In genomic region chr11:67268684-67269268, GRCh38 we compare ENCODE assay signal across 9 cellular contexts. TPM values are rescaled to one million over a fixed set of nuclear protein-coding genes. Genes with fewer than 3 reads are reported as not detected.
DNase-seq lines count a peak whose midpoint lies in the region; ATAC-seq, FAIRE-seq and TF ChIP-seq lines count a peak whose summit lies in the region.
"Had no signal": no experiment of that assay in that cellular context is flagged by ENCODE, and none has a peak within 500 bp of the region (broad histone marks: within the 10 kb centered on the region; RNA-seq: fewer than 3 reads in every experiment).

No MANE protein-coding gene starts in this region.

- no peak overlapping the region for H3K4ac ChIP-seq in H1 (replicated peaks; ENCODE audit: insufficient read length, low read depth, low read length)

- peak overlapping the region; percentile 80 for H3K27ac ChIP-seq in CD4-positive, CD25-positive, alpha-beta regulatory T cell (ENCODE audit: insufficient read depth, low read length, poor library complexity, severe bottlenecking)
- H3K27ac ChIP-seq in PC-3 (ENCODE audit: low read length) (no peak overlapping the region), H1 (ENCODE audit: low read depth, low read length) (no peak overlapping the region), osteoblast (ENCODE audit: low read depth, low read length) (no peak overlapping the region)
- H3K27ac ChIP-seq: brain microvascular endothelial cell had no signal

- no peaks in the 10 kb centered on the region for H3K27me3 ChIP-seq in CD4-positive, CD25-positive, alpha-beta regulatory T cell (ENCODE audit: control insufficient read depth, insufficient read depth, low read length)
- no peaks in the 10 kb centered on the region for H3K27me3 ChIP-seq in PC-3 (ENCODE audit: low read length)
- H3K27me3 ChIP-seq in H1 (replicated peaks in 1 of 4; ENCODE audit: control insufficient read depth in 3 of 4, extremely low read depth in 1 of 4, insufficient read depth in 3 of 4, low read length in 3 of 4), result peaks cover 0 to 3% (median 0%) of the 10 kb centered on the region in 4 experiments; a peak in 3 of 7 replicates
- no peaks in the 10 kb centered on the region for H3K27me3 ChIP-seq in osteoblast (ENCODE audit: insufficient read depth, low read length)
- H3K27me3 ChIP-seq: brain microvascular endothelial cell had no signal

- FAIRE-seq in H1 (lab: Jason Lieb, UNC), result no peak

- H2BK20ac ChIP-seq in H1 (ENCODE audit: low read length), result no peak overlapping the region

- no peaks in the 10 kb centered on the region for H3K9me2 ChIP-seq in PC-3 (replicated peaks; ENCODE audit: low read length)

- peaks cover 24% of the 10 kb centered on the region for H3K36me3 Mint-ChIP-seq in CD4-positive, CD25-positive, alpha-beta regulatory T cell

- POLR2A ChIA-PET in PC-3 (lab: Charles Lee; ENCODE audit: unreplicated experiment), result no interaction called here
- POLR2A ChIA-PET in H1 (lab: Charles Lee; ENCODE audit: partially characterized antibody), result interaction anchor here (1.0 to 4.2 kb wide), 6 partner anchors 20 to 83 kb away, joined by 3 to 20 read pairs (median 4); partner anchors contain the start of genes ANKRD13D and SSH3

- no peak overlapping the region for H4K8ac ChIP-seq in H1 (ENCODE audit: extremely low read depth, insufficient read depth, low read length)

- peak overlapping the region; percentile 95; the same call in 1 of the 2 replicates for H3K4me2 ChIP-seq in PC-3 (ENCODE audit: low read length)
- H3K4me2 ChIP-seq in H1 (ENCODE audit: insufficient read depth in 1 of 2, low read depth in 2 of 2, low read length in 2 of 2), result no peak overlapping the region; a peak in 1 of 4 replicates
- no peak overlapping the region for H3K4me2 ChIP-seq in osteoblast (ENCODE audit: insufficient read depth, low read length)

- TF ChIP-seq POLR2A in H1 (IDR thresholded peaks at IDR 0.05; ENCODE audit: control extremely low read depth in 1 of 2, low read depth in 2 of 2, low read length in 2 of 2) (no peak), erythroblast (IDR thresholded peaks at IDR 0.05; ENCODE audit: low read length) (no peak)

- no peak overlapping the region for H2BK120ac ChIP-seq in H1 (replicated peaks; ENCODE audit: low read depth, low read length)

- ATAC-seq in CD4-positive, CD25-positive, alpha-beta regulatory T cell (ENCODE audit: low read depth in 2 of 2), result no peak
- ATAC-seq in PC-3, result no peak

- H3K27ac Mint-ChIP-seq in CD4-positive, CD25-positive, alpha-beta regulatory T cell, result peak overlapping the region; percentile 95 to 99 (median 96)

- no peak for TF ChIP-seq CTCF in PC-3 (conservative IDR thresholded peaks at IDR 0.05; ENCODE audit: low read depth, low read length)
- TF ChIP-seq CTCF in H1 (IDR thresholded peaks at IDR 0.05; ENCODE audit: control extremely low read depth in 1 of 3, insufficient read depth in 1 of 3, low read depth in 1 of 3, low read length in 3 of 3), result no peak
- TF ChIP-seq CTCF in osteoblast (IDR thresholded peaks at IDR 0.05; ENCODE audit: extremely low read depth, low read depth, low read length), result no peak

- no peak for TF ChIP-seq EP300 in H1 (IDR thresholded peaks at IDR 0.05; ENCODE audit: borderline replicate concordance in 1 of 2, low read depth in 2 of 2, low read length in 2 of 2)

- peaks cover 5% of the 10 kb centered on the region for H3K27me3 Mint-ChIP-seq in CD4-positive, CD25-positive, alpha-beta regulatory T cell

- H2BK5ac ChIP-seq in H1 (ENCODE audit: low read depth, low read length), result 0 out of 2 replicates have a peak overlapping the region, but pooled peaks have one; percentile 26

- H3K4me3 ChIP-seq in CD4-positive, CD25-positive, alpha-beta regulatory T cell (ENCODE audit: low read depth, low read length), result peak overlapping the region; percentile 91
- no peak overlapping the region for H3K4me3 ChIP-seq in PC-3 (ENCODE audit: low read length)
- H3K4me3 ChIP-seq in H1 (ENCODE audit: extremely low read depth in 1 of 4, insufficient read depth in 2 of 4, low read depth in 3 of 4, low read length in 4 of 4), result no peak overlapping the region
- H3K4me3 ChIP-seq in osteoblast (ENCODE audit: insufficient read depth, low read length), result no peak overlapping the region

- peaks cover 47% of the 10 kb centered on the region for H4K20me1 ChIP-seq in PC-3 (ENCODE audit: low read length)
- H4K20me1 ChIP-seq in H1 (replicated peaks in 1 of 2; ENCODE audit: control insufficient read depth in 1 of 2, insufficient read depth in 2 of 2, low read length in 2 of 2), result peaks cover 15 to 33% of the 10 kb centered on the region in 2 experiments
- H4K20me1 ChIP-seq in osteoblast (ENCODE audit: insufficient read depth, low read length), result peaks cover 53% of the 10 kb centered on the region

- no peak overlapping the region for H4K91ac ChIP-seq in H1 (replicated peaks; ENCODE audit: insufficient read length, low read length)

- BruUV-seq in PC-3 (replicated peaks; lab: Mats Ljungman, UMichigan), result no TSS peak

- H4K5ac ChIP-seq in H1 (ENCODE audit: insufficient read length, low read depth, low read length), result no peak overlapping the region

- H3K9ac ChIP-seq in PC-3 (ENCODE audit: low read length) (no peak overlapping the region), H1 (replicated peaks in 1 of 4; ENCODE audit: extremely low read depth in 1 of 4, low read depth in 3 of 4, low read length in 3 of 4) (no peak overlapping the region; a peak in 1 of 7 replicates)

- H3K36me3 ChIP-seq in CD4-positive, CD25-positive, alpha-beta regulatory T cell (ENCODE audit: control insufficient read depth, insufficient read depth, low read length), result peaks cover 9% of the 10 kb centered on the region
- H3K36me3 ChIP-seq in PC-3 (ENCODE audit: low read depth, low read length) (peaks cover 12% of the 10 kb centered on the region; the same call in 1 of the 2 replicates), H1 (ENCODE audit: control insufficient read depth in 2 of 4, insufficient read depth in 4 of 4, low read length in 3 of 4) (peaks cover 0 to 3% (median 0%) of the 10 kb centered on the region in 4 experiments; a peak in 2 of 8 replicates), osteoblast (ENCODE audit: insufficient read depth, low read length) (peaks cover 8% of the 10 kb centered on the region)

- CTCF ChIA-PET in PC-3 (lab: Charles Lee) (no interaction called here), H1 (lab: Charles Lee; ENCODE audit: partially characterized antibody) (interaction anchor here (0.6 to 13.0 kb wide), 6 partner anchors 10 to 113 kb away, joined by 3 to 186 read pairs (median 4); partner anchors contain the start of gene SSH3)

- H2AK5ac ChIP-seq in H1 (ENCODE audit: low read depth, low read length), result no peak overlapping the region

- H2BK12ac ChIP-seq in H1 (ENCODE audit: low read depth, low read length), result no peak overlapping the region

- H3K23me2 ChIP-seq in H1 (ENCODE audit: low read depth, low read length), result peaks cover 4% of the 10 kb centered on the region

- H2AFZ ChIP-seq in PC-3 (ENCODE audit: low read length) (no peak overlapping the region), H1 (ENCODE audit: low read length) (no peak overlapping the region), osteoblast (ENCODE audit: low read length) (no peak overlapping the region)

- intact Hi-C loops in PC-3 (cut with micrococcal nuclease), result loop anchor here (5.0 kb wide), 1 partner anchor 34 kb away; the partner anchor contains the start of gene SSH3

- H3K14ac ChIP-seq in H1 (ENCODE audit: insufficient read length), result no peak overlapping the region

- no peak overlapping the region for H3K23ac ChIP-seq in H1 (ENCODE audit: insufficient read length)

- peaks cover 0 to 3% (median 0%) of the 10 kb centered on the region in 7 donors for H3K9me3 Mint-ChIP-seq in CD4-positive, CD25-positive, alpha-beta regulatory T cell

- peaks cover 73% of the 10 kb centered on the region for H3K79me2 ChIP-seq in PC-3 (ENCODE audit: low read length)
- H3K79me2 ChIP-seq in H1 (ENCODE audit: control insufficient read depth in 1 of 2, insufficient read depth in 2 of 2, low read length in 2 of 2), result peaks cover 0 to 64% of the 10 kb centered on the region in 2 experiments; a peak in 3 of 4 replicates
- H3K79me2 ChIP-seq in osteoblast (ENCODE audit: insufficient read depth, low read length), result peaks cover 77% of the 10 kb centered on the region

- H3K18ac ChIP-seq in H1 (ENCODE audit: extremely low read depth, low read length), result no peak overlapping the region

- no peak for TF ChIP-seq RAD21 in H1 (IDR thresholded peaks at IDR 0.05 in 1 of 2, conservative IDR thresholded peaks at IDR 0.05 in 1 of 2; ENCODE audit: low read depth in 2 of 2, low read length in 2 of 2)

- no peaks in the 10 kb centered on the region for H3K9me3 ChIP-seq in CD4-positive, CD25-positive, alpha-beta regulatory T cell (ENCODE audit: control insufficient read depth in 2 of 2, low read length in 2 of 2)
- no peaks in the 10 kb centered on the region for H3K9me3 ChIP-seq in PC-3 (ENCODE audit: low read length)
- no peaks in the 10 kb centered on the region for H3K9me3 ChIP-seq in H1 (ENCODE audit: insufficient read depth in 2 of 2, low read depth in 1 of 2, low read length in 1 of 2)
- H3K9me3 ChIP-seq in osteoblast (ENCODE audit: low read depth, low read length), result no peaks in the 10 kb centered on the region

- H3K4me3 Mint-ChIP-seq in CD4-positive, CD25-positive, alpha-beta regulatory T cell, result peak overlapping the region; percentile 97 to 99 (median 98)

- H3K56ac ChIP-seq in H1 (replicated peaks; ENCODE audit: insufficient read length, low read depth, low read length), result no peak overlapping the region

- DNase-seq in CD4-positive, CD25-positive, alpha-beta regulatory T cell, result no peak
- no peak for DNase-seq in PC-3
- no peak for DNase-seq in H1 (ENCODE audit: low read depth in 1 of 2, low spot score in 2 of 2)
- DNase-seq in osteoblast (ENCODE audit: insufficient read length, low spot score, missing footprints), result peak; percentile 77
- DNase-seq in NCI-H510A (lab: John Stamatoyannopoulos, UW), result no peak
- DNase-seq in NCI-H446 treated with DMSO at 0.1 percent for 48 hours (lab: John Stamatoyannopoulos, UW), result no peak
- no peak for DNase-seq in erythroblast (lab: John Stamatoyannopoulos, UW)
- DNase-seq in NCI-H226, result no peak
- DNase-seq: brain microvascular endothelial cell had no signal

- peaks cover 22% of the 10 kb centered on the region for H3K79me1 ChIP-seq in H1 (ENCODE audit: low read depth, low read length)

- no peak overlapping the region for H2BK15ac ChIP-seq in H1 (ENCODE audit: low read length)

- no peaks in the 10 kb centered on the region for H3F3A ChIP-seq in PC-3 (ENCODE audit: low read length, unreplicated experiment)

- peaks cover 7 to 81% (median 47%) of the 10 kb centered on the region in 4 donors for H3K4me1 Mint-ChIP-seq in CD4-positive, CD25-positive, alpha-beta regulatory T cell

- H3K4me1 ChIP-seq in CD4-positive, CD25-positive, alpha-beta regulatory T cell (ENCODE audit: control insufficient read depth, insufficient read depth, low read length, poor library complexity, severe bottlenecking), result peaks cover 72% of the 10 kb centered on the region
- H3K4me1 ChIP-seq in PC-3 (ENCODE audit: insufficient read depth, low read length) (peaks cover 34% of the 10 kb centered on the region), H1 (replicated peaks in 1 of 4; ENCODE audit: control insufficient read depth in 3 of 4, insufficient read depth in 4 of 4, low read length in 3 of 4) (peaks cover 8 to 30% (median 27%) of the 10 kb centered on the region in 4 experiments), osteoblast (ENCODE audit: insufficient read depth, low read length) (peaks cover 59% of the 10 kb centered on the region)

- 94% methylated on average over 16 of the region's 16 CpGs; no CpG with 5 or more reads in 1 of the 2 experiments for WGBS in H1 (ENCODE audit: extremely low coverage in 1 of 2, insufficient coverage in 1 of 2, insufficient read length in 1 of 2, insufficient replicate concordance in 2 of 2, low coverage in 1 of 2, low lambda C conversion rate in 2 of 2, missing lambda C conversion rate in 1 of 2), 2 experiments

RNA-seq across cellular contexts. Expression of gene GRK2, which starts 2.5 kb away (rescaled TPM):
- total RNA-seq in CD4-positive, CD25-positive, alpha-beta regulatory T cell, result 295 TPM
- polyA plus RNA-seq in CD4-positive, CD25-positive, alpha-beta regulatory T cell, result 10 to 100 TPM; 13.2 to 27.8 (median 19.3) TPM
- total RNA-seq in PC-3 (2014; rRNA removed) (103 TPM in 2 replicates), osteoblast (21.4 and 23.6 TPM in 2 replicates)
- 47.3 and 51.4 TPM in 2 replicates for total RNA-seq in H1 (2021; fragmentation: NEBNext Ultra II Directional; extraction: Animal tissue kit (Norgen Biotek cat#: 25700))
- polyA plus RNA-seq in H1 (2011; rRNA removed), result 49.7 and 67.8 TPM in 2 replicates
- polyA plus RNA-seq in H1 (2011; cell fraction: cytosol; rRNA removed), result 45.7 TPM
- 154 TPM for polyA plus RNA-seq in H1 (2011; cell fraction: nucleus; rRNA removed)
- 40.2 to 61.0 TPM (median 51.5 TPM) in 4 replicates for polyA plus RNA-seq in H1 (2012, experiment 1 of 2)
- polyA plus RNA-seq in H1 (2012, experiment 2 of 2), result 42.4 TPM
- polyA plus RNA-seq in H1 (2013, experiment 1 of 2), result 24.9 TPM
- 26.2 TPM for polyA plus RNA-seq in H1 (2013, experiment 2 of 2)
- 27.8 and 44.3 TPM in 2 replicates for polyA minus RNA-seq in H1 (2011; rRNA and poly(A)+ RNA removed)
- 37.5 TPM for polyA minus RNA-seq in H1 (2011; cell fraction: cytosol; rRNA and poly(A)+ RNA removed)
- 57.3 TPM for polyA minus RNA-seq in H1 (2011; cell fraction: nucleus; rRNA and poly(A)+ RNA removed)

RNA-seq across cellular contexts. Expression of gene ANKRD13D, which starts 20.3 kb away (rescaled TPM):
- 158 TPM for total RNA-seq in CD4-positive, CD25-positive, alpha-beta regulatory T cell
- polyA plus RNA-seq in CD4-positive, CD25-positive, alpha-beta regulatory T cell, result 10 to 100 TPM in 3 of 4 donors, 1 to 10 TPM in 1; 9.5 to 18.9 (median 12.6) TPM
- total RNA-seq in PC-3 (2014; rRNA removed) (58.9 and 63.9 TPM in 2 replicates), osteoblast (33.0 and 34.4 TPM in 2 replicates)
- 24.9 and 29.2 TPM in 2 replicates for total RNA-seq in H1 (2021; fragmentation: NEBNext Ultra II Directional; extraction: Animal tissue kit (Norgen Biotek cat#: 25700))
- polyA plus RNA-seq in H1 (2011; rRNA removed), result 26.5 and 35.5 TPM in 2 replicates
- polyA plus RNA-seq in H1 (2011; cell fraction: cytosol; rRNA removed), result 30.2 TPM
- polyA plus RNA-seq in H1 (2011; cell fraction: nucleus; rRNA removed), result 98.7 TPM
- polyA plus RNA-seq in H1 (2012, experiment 1 of 2), result 21.2 to 24.2 TPM (median 22.8 TPM) in 4 replicates
- polyA plus RNA-seq in H1 (2012, experiment 2 of 2), result 16.4 TPM
- polyA plus RNA-seq in H1 (2013, experiment 1 of 2), result 18.6 TPM
- polyA plus RNA-seq in H1 (2013, experiment 2 of 2), result 19.3 TPM
- polyA minus RNA-seq in H1 (2011; rRNA and poly(A)+ RNA removed), result 10.0 and 14.3 TPM in 2 replicates
- 10.9 TPM for polyA minus RNA-seq in H1 (2011; cell fraction: cytosol; rRNA and poly(A)+ RNA removed)
- polyA minus RNA-seq in H1 (2011; cell fraction: nucleus; rRNA and poly(A)+ RNA removed), result 36.1 TPM

RNA-seq across cellular contexts. Expression of gene SSH3, which starts 34.6 kb away (rescaled TPM):
- 24.4 TPM for total RNA-seq in CD4-positive, CD25-positive, alpha-beta regulatory T cell
- polyA plus RNA-seq in CD4-positive, CD25-positive, alpha-beta regulatory T cell, result 1 to 10 TPM; 2.3 to 7.1 (median 3.1) TPM
- 35.1 and 52.4 TPM in 2 replicates for total RNA-seq in PC-3 (2014; rRNA removed)
- total RNA-seq in H1 (2021; fragmentation: NEBNext Ultra II Directional; extraction: Animal tissue kit (Norgen Biotek cat#: 25700)), result 19.8 and 23.6 TPM in 2 replicates
- polyA plus RNA-seq in H1 (2011; rRNA removed), result 16.9 and 23.6 TPM in 2 replicates
- 19.8 TPM for polyA plus RNA-seq in H1 (2011; cell fraction: cytosol; rRNA removed)
- 80.6 TPM for polyA plus RNA-seq in H1 (2011; cell fraction: nucleus; rRNA removed)
- 23.8 to 38.6 TPM (median 31.8 TPM) in 4 replicates for polyA plus RNA-seq in H1 (2012, experiment 1 of 2)
- 16.9 TPM for polyA plus RNA-seq in H1 (2012, experiment 2 of 2)
- 49.3 TPM for polyA plus RNA-seq in H1 (2013, experiment 1 of 2)
- polyA plus RNA-seq in H1 (2013, experiment 2 of 2), result 53.9 TPM
- polyA minus RNA-seq in H1 (2011; rRNA and poly(A)+ RNA removed), result 6.9 and 9.6 TPM in 2 replicates
- polyA minus RNA-seq in H1 (2011; cell fraction: cytosol; rRNA and poly(A)+ RNA removed), result 12.3 TPM
- 14.5 TPM for polyA minus RNA-seq in H1 (2011; cell fraction: nucleus; rRNA and poly(A)+ RNA removed)
- total RNA-seq in osteoblast, result 13.3 and 25.0 TPM in 2 replicates
